In the genomic region with DNA sequence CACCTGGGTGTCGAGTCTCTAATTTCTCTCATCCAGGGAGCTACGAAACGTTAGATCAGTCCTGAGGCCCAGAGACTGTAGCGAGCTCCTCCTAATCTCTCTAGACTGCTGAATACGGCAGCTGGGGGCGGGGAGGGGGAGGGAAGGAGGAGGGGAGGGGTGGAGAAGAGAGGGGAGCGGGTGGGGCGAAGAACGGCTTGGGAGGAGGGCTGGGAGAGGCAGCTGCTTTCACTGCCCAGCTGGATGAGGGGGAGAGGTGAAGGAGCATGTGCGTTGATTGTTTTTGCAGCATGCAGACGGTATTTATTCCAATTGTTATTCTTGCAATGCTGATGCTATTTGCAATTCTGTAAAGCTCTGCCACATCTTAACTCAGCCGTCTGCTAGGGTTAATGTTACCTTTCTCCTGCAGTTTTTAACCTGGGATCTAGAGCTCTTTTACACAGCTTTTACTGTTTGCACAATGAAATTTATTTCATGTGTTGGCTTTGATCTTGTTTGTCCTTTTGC, we compare ENCODE assay signal across 9 cellular contexts. TPM values are rescaled to one million over a fixed set of nuclear protein-coding genes. Genes with fewer than 3 reads are reported as not detected.
DNase-seq lines count a peak whose midpoint lies in the region; ATAC-seq and TF ChIP-seq lines count a peak whose summit lies in the region.
"Had no signal": no experiment of that assay in that cellular context is flagged by ENCODE, and none has a peak within 500 bp of the region (broad histone marks: within the 10 kb centered on the region; RNA-seq: fewer than 3 reads in every experiment).

No MANE protein-coding gene starts in this region.

- H3K79me2 ChIP-seq in SK-N-SH (ENCODE audit: insufficient read depth) (no peaks in the 10 kb centered on the region), smooth muscle cell (ENCODE audit: low read depth) (no peaks in the 10 kb centered on the region)

- no peak overlapping the region for H2AFZ ChIP-seq in SK-N-SH (ENCODE audit: low read depth)
- no peak overlapping the region for H2AFZ ChIP-seq in smooth muscle cell (ENCODE audit: low read depth)

- no peak for TF ChIP-seq EP300 in SK-N-SH (IDR thresholded peaks at IDR 0.05; ENCODE audit: borderline replicate concordance in 1 of 2, low read depth in 1 of 2, low read length in 1 of 2)

- no peaks in the 10 kb centered on the region for H3K9me2 ChIP-seq in SK-N-SH

- H3K27me3 ChIP-seq in SK-N-SH (ENCODE audit: insufficient read depth) = no peaks in the 10 kb centered on the region
- H3K27me3 ChIP-seq in smooth muscle cell (ENCODE audit: low read depth) = peaks cover 24% of the 10 kb centered on the region

- no peak for TF ChIP-seq CTCF in natural killer cell (IDR thresholded peaks at IDR 0.05)
- no peak for TF ChIP-seq CTCF in SK-N-SH (IDR thresholded peaks at IDR 0.05)
- no peak for TF ChIP-seq CTCF in smooth muscle cell (IDR thresholded peaks at IDR 0.05; ENCODE audit: borderline replicate concordance, insufficient read depth, poor library complexity, severe bottlenecking)

- intact Hi-C loops in natural killer cell (cut with micrococcal nuclease) = no loop called here
- intact Hi-C loops in left ventricle myocardium superior (cut with micrococcal nuclease) = loop anchor here (10.0 kb wide), 1 partner anchor 55 kb away; no protein-coding TSS in a partner anchor

- peaks cover 4 to 6% of the 10 kb centered on the region in 2 donors for H3K4me1 Mint-ChIP-seq in natural killer cell
- peaks cover 4 to 6% of the 10 kb centered on the region in 2 donors for H3K4me1 Mint-ChIP-seq in natural killer cell treated with Interleukin-12 subunit alpha and Interleukin-12 subunit beta and Interleukin-15 and Interleukin-18, amount 100 ng/mL, for 72 hours (ENCODE audit: low read depth in 2 of 2)

- H3K9ac ChIP-seq in SK-N-SH (no peak overlapping the region), smooth muscle cell (ENCODE audit: low read depth) (no peak overlapping the region)

- H3K4me3 ChIP-seq in SK-N-SH (ENCODE audit: low read depth in 2 of 2, low read length in 1 of 2) (peak overlapping the region; percentile 45 to 62), smooth muscle cell (peak overlapping the region; percentile 73)

- H3F3A ChIP-seq in SK-N-SH (replicated peaks; ENCODE audit: insufficient read depth) (no peaks in the 10 kb centered on the region), smooth muscle cell (ENCODE audit: low read depth) (no peaks in the 10 kb centered on the region)

- H3K4me2 ChIP-seq in SK-N-SH (peak overlapping the region; percentile 89; the same call in 1 of the 2 replicates), smooth muscle cell (peak overlapping the region; percentile 100)

- 17% methylated on average over 12 of the region's 12 CpGs for WGBS in SK-N-SH (ENCODE audit: low lambda C conversion rate)
- WGBS in smooth muscle cell (ENCODE audit: low lambda C conversion rate) = 8% methylated on average over 4 of the region's 12 CpGs

- no peaks in the 10 kb centered on the region for H3K36me3 ChIP-seq in SK-N-SH (replicated peaks in 1 of 2; ENCODE audit: control insufficient read depth in 1 of 2, insufficient read depth in 2 of 2, low read length in 1 of 2)
- no peaks in the 10 kb centered on the region for H3K36me3 ChIP-seq in smooth muscle cell (ENCODE audit: low read depth)
- H3K36me3 ChIP-seq: neutrophil had no signal

- H3K36me3 Mint-ChIP-seq in natural killer cell = no peaks in the 10 kb centered on the region
- no peaks in the 10 kb centered on the region for H3K36me3 Mint-ChIP-seq in natural killer cell treated with Interleukin-12 subunit alpha and Interleukin-12 subunit beta and Interleukin-15 and Interleukin-18, amount 100 ng/mL, for 72 hours

- peaks cover 0 to 2% of the 10 kb centered on the region in 2 donors for H3K9me3 Mint-ChIP-seq in natural killer cell
- no peaks in the 10 kb centered on the region for H3K9me3 Mint-ChIP-seq in natural killer cell treated with Interleukin-12 subunit alpha and Interleukin-12 subunit beta and Interleukin-15 and Interleukin-18, amount 100 ng/mL, for 72 hours

- no peak for TF ChIP-seq RAD21 in SK-N-SH (IDR thresholded peaks at IDR 0.05; ENCODE audit: low read length)

- H3K4me3 Mint-ChIP-seq in natural killer cell = peak overlapping the region; percentile 2
- no peak overlapping the region for H3K4me3 Mint-ChIP-seq in natural killer cell treated with Interleukin-12 subunit alpha and Interleukin-12 subunit beta and Interleukin-15 and Interleukin-18, amount 100 ng/mL, for 72 hours

- H3K4me1 ChIP-seq in SK-N-SH (ENCODE audit: control insufficient read depth in 1 of 2, insufficient read depth in 2 of 2, low read depth in 1 of 2, low read length in 1 of 2) = peaks cover 0 to 2% of the 10 kb centered on the region in 2 experiments; a peak in 1 of 4 replicates
- peaks cover 4% of the 10 kb centered on the region for H3K4me1 ChIP-seq in smooth muscle cell (ENCODE audit: low read depth)

- peak in 1 of 3 donors; percentile 7 for ATAC-seq in natural killer cell
- ATAC-seq in natural killer cell treated with Interleukin-12 subunit alpha and Interleukin-12 subunit beta and Interleukin-15 and Interleukin-18, amount 100 ng/mL, for 72 hours = no peak
- ATAC-seq in left ventricle myocardium superior = peak; percentile 74
- ATAC-seq in GM21529 (IDR thresholded peaks at IDR 0.05; ENCODE audit: unreplicated experiment) = no peak
- ATAC-seq in GM21367 (IDR thresholded peaks at IDR 0.05; ENCODE audit: unreplicated experiment) = no peak
- ATAC-seq in GM18861 (IDR thresholded peaks at IDR 0.05; ENCODE audit: unreplicated experiment) = no peak

- H3K9me3 ChIP-seq in SK-N-SH (no peaks in the 10 kb centered on the region), smooth muscle cell (replicated peaks; ENCODE audit: low read depth) (no peaks in the 10 kb centered on the region)
- H3K9me3 ChIP-seq: neutrophil had no signal

- POLR2A ChIA-PET in SK-N-SH (lab: Yijun Ruan, JAX) = interaction anchor here (0.9 to 1.7 kb wide), 7 partner anchors 8 to 110 kb away, joined by 3 to 17 read pairs (median 5); a partner anchor contains a TSS

- H3K27ac ChIP-seq in SK-N-SH (ENCODE audit: low read depth in 2 of 2, low read length in 1 of 2) (peak overlapping the region in 1 of 2 experiments; percentile 77; a peak in 2 of 4 replicates), smooth muscle cell (ENCODE audit: low read depth) (no peak overlapping the region)
- H3K27ac ChIP-seq: neutrophil had no signal

- DNase-seq in natural killer cell = no peak
- DNase-seq in natural killer cell treated with Interleukin-12 subunit alpha and Interleukin-12 subunit beta and Interleukin-15 and Interleukin-18, amount 100 ng/mL, for 72 hours (ENCODE audit: low spot score) = no peak
- peak; percentile 80 for DNase-seq in SK-N-SH
- DNase-seq in left ventricle myocardium superior = no peak
- DNase-seq in smooth muscle cell (lab: John Stamatoyannopoulos, UW; ENCODE audit: unreplicated experiment) = no peak

- no peaks in the 10 kb centered on the region for H4K20me1 ChIP-seq in SK-N-SH (ENCODE audit: insufficient read depth)
- peaks cover 21% of the 10 kb centered on the region for H4K20me1 ChIP-seq in smooth muscle cell (ENCODE audit: low read depth)

- H3K27me3 Mint-ChIP-seq in natural killer cell (ENCODE audit: low read depth in 2 of 2) = peaks cover 41 to 51% of the 10 kb centered on the region in 2 donors
- H3K27me3 Mint-ChIP-seq in natural killer cell treated with Interleukin-12 subunit alpha and Interleukin-12 subunit beta and Interleukin-15 and Interleukin-18, amount 100 ng/mL, for 72 hours = peaks cover 22 to 33% of the 10 kb centered on the region in 2 donors

- CTCF ChIA-PET in SK-N-SH (lab: Yijun Ruan, JAX) = interaction anchor here (0.6 to 2.9 kb wide), 13 partner anchors 11 to 378 kb away, joined by 3 to 15 read pairs (median 5); no protein-coding TSS in a partner anchor

- H3K27ac Mint-ChIP-seq in natural killer cell = no peak overlapping the region
- no peak overlapping the region for H3K27ac Mint-ChIP-seq in natural killer cell treated with Interleukin-12 subunit alpha and Interleukin-12 subunit beta and Interleukin-15 and Interleukin-18, amount 100 ng/mL, for 72 hours

TF ChIP-seq in SK-N-SH, 30 proteins besides CTCF, POLR2A, EP300 and RAD21:
- TF ChIP-seq MXI1 (IDR thresholded peaks at IDR 0.05; ENCODE audit: low read depth, low read length) (peak; percentile 48; the same call in 1 of the 2 replicates), TAF1 (IDR thresholded peaks at IDR 0.05; ENCODE audit: borderline replicate concordance, low read depth, low read length) (no peak), NRF1 (IDR thresholded peaks at IDR 0.05; ENCODE audit: low read depth, low read length) (no peak)

RNA-seq across cellular contexts. Expression of a gene that starts 0.8 kb away (rescaled TPM):
- total RNA-seq in natural killer cell (1 to 10 TPM in 1 of 3 donors, under 1 TPM in 2; 0.77 to 1.2 (median 0.89) TPM), left ventricle myocardium superior (3.6 TPM), smooth muscle cell (3.2 and 7.8 TPM in 2 replicates)
- total RNA-seq in natural killer cell treated with Interleukin-12 subunit alpha and Interleukin-12 subunit beta and Interleukin-15 and Interleukin-18, amount 100 ng/mL, for 72 hours = 1 to 10 TPM; 1.6 to 10.0 TPM
- polyA plus RNA-seq in SK-N-SH (2012; rRNA removed) (1.9 and 2.5 TPM in 2 replicates), smooth muscle cell (0.70 and 2.7 TPM in 2 replicates)
- 1.9 and 2.1 TPM in 2 replicates for polyA plus RNA-seq in SK-N-SH (2012; cell fraction: cytosol; rRNA removed)
- 1.8 and 3.2 TPM in 2 replicates for polyA plus RNA-seq in SK-N-SH (2012; cell fraction: nucleus; rRNA removed)
